Comparison of ENCODE assay signal across 7 cellular contexts in genomic region chr10:97422921-97423420, GRCh38. TPM values are rescaled to one million over a fixed set of nuclear protein-coding genes. Genes with fewer than 3 reads are reported as not detected.
A peak's percentile ranks its signal among the peaks of the same experiment; 100 is the strongest.
DNase-seq lines count a peak whose midpoint lies in the region; ATAC-seq and TF ChIP-seq lines count a peak whose summit lies in the region.
"Had no signal": no experiment of that assay in that cellular context is flagged by ENCODE, and none has a peak within 500 bp of the region (broad histone marks: within the 10 kb centered on the region; RNA-seq: fewer than 3 reads in every experiment).

No MANE protein-coding gene starts in this region.

- TF ChIP-seq CTCF in activated B cell treated with CpG ODN at 0.5 μM for 24 hours (IDR thresholded peaks at IDR 0.05) (no peak), glutamatergic neuron (IDR thresholded peaks at IDR 0.05; ENCODE audit: partially characterized antibody, unreplicated experiment) (no peak)

- POLR2A ChIA-PET in CD8-positive, alpha-beta memory T cell (lab: Charles Lee) = no interaction called here
- POLR2A ChIA-PET in activated B cell treated with CpG ODN at 0.5 μM for 24 hours (lab: Charles Lee) = interaction anchor here (1.2 to 1.9 kb wide), 3 partner anchors 9 to 22 kb away, joined by 3 to 6 read pairs (median 4); partner anchors contain the start of gene RRP12

- no peak overlapping the region for H3K4me3 ChIP-seq in CD8-positive, alpha-beta memory T cell (ENCODE audit: low read length)

- peak overlapping the region in 7 of 8 donors; percentile 48 to 88 (median 84) for H3K27ac Mint-ChIP-seq in CD8-positive, alpha-beta memory T cell
- peak overlapping the region; percentile 72 for H3K27ac Mint-ChIP-seq in activated B cell treated with CpG ODN at 0.5 μM for 24 hours
- H3K27ac Mint-ChIP-seq in glutamatergic neuron (ENCODE audit: unreplicated experiment) = peak overlapping the region; percentile 19

- peaks cover 0 to 2% (median 0%) of the 10 kb centered on the region in 5 donors for H3K9me3 Mint-ChIP-seq in CD8-positive, alpha-beta memory T cell
- H3K9me3 Mint-ChIP-seq in activated B cell treated with CpG ODN at 0.5 μM for 24 hours (no peaks in the 10 kb centered on the region), glutamatergic neuron (ENCODE audit: unreplicated experiment) (peaks cover 11% of the 10 kb centered on the region)

- H3K4me1 ChIP-seq in CD8-positive, alpha-beta memory T cell (ENCODE audit: insufficient read depth, low read length) = peaks cover 24% of the 10 kb centered on the region

- H3K4me3 Mint-ChIP-seq in CD8-positive, alpha-beta memory T cell = peak overlapping the region in 5 of 7 donors; percentile 15 to 76 (median 48)
- H3K4me3 Mint-ChIP-seq in activated B cell treated with CpG ODN at 0.5 μM for 24 hours (peak overlapping the region; percentile 8), glutamatergic neuron (ENCODE audit: unreplicated experiment) (no peak overlapping the region)

- H3K27me3 ChIP-seq in CD8-positive, alpha-beta memory T cell (ENCODE audit: insufficient read depth, low read length, poor library complexity, severe bottlenecking) = no peaks in the 10 kb centered on the region

- peak overlapping the region; percentile 18 for H3K27ac ChIP-seq in CD8-positive, alpha-beta memory T cell (ENCODE audit: low read depth, low read length)

- intact Hi-C loops in activated B cell treated with CpG ODN at 0.5 μM for 24 hours (cut with micrococcal nuclease) = loop anchor here (10.0 kb wide), 1 partner anchor 718 kb away; no protein-coding TSS in a partner anchor

- no peak for DNase-seq in CD8-positive, alpha-beta memory T cell
- DNase-seq in activated B cell treated with CpG ODN at 0.5 μM for 24 hours (no peak), glutamatergic neuron (no peak), LoVo (ENCODE audit: low spot score) (no peak)
- DNase-seq: NCI-H1417 treated with DMSO at 0.1 percent for 48 hours had no signal

- ATAC-seq in activated B cell treated with CpG ODN at 0.5 μM for 24 hours (ENCODE audit: low read depth) = no peak
- ATAC-seq in GM18517 (IDR thresholded peaks at IDR 0.05; ENCODE audit: unreplicated experiment) = no peak
- ATAC-seq in HG03039 (IDR thresholded peaks at IDR 0.05; ENCODE audit: unreplicated experiment) = no peak

- H3K4me1 Mint-ChIP-seq in CD8-positive, alpha-beta memory T cell = peaks cover 33 to 51% (median 42%) of the 10 kb centered on the region in 3 donors
- H3K4me1 Mint-ChIP-seq in activated B cell treated with CpG ODN at 0.5 μM for 24 hours (peaks cover 48% of the 10 kb centered on the region), glutamatergic neuron (ENCODE audit: low read depth, unreplicated experiment) (peaks cover 13% of the 10 kb centered on the region)

- peaks cover 0 to 3% of the 10 kb centered on the region in 2 donors for H3K27me3 Mint-ChIP-seq in CD8-positive, alpha-beta memory T cell
- no peaks in the 10 kb centered on the region for H3K27me3 Mint-ChIP-seq in activated B cell treated with CpG ODN at 0.5 μM for 24 hours
- H3K27me3 Mint-ChIP-seq in glutamatergic neuron (ENCODE audit: unreplicated experiment) = peaks cover 7% of the 10 kb centered on the region

- H3K9me3 ChIP-seq in CD8-positive, alpha-beta memory T cell (ENCODE audit: low read length) = no peaks in the 10 kb centered on the region

- CTCF ChIA-PET in CD8-positive, alpha-beta memory T cell (lab: Charles Lee) = interaction anchor here (0.7 to 2.3 kb wide), 5 partner anchors 8 to 183 kb away, joined by 3 to 13 read pairs (median 5); no protein-coding TSS in a partner anchor
- CTCF ChIA-PET in activated B cell treated with CpG ODN at 0.5 μM for 24 hours (lab: Charles Lee) = no interaction called here

- H3K36me3 Mint-ChIP-seq in CD8-positive, alpha-beta memory T cell = peaks cover 0 to 16% (median 2%) of the 10 kb centered on the region in 3 donors
- H3K36me3 Mint-ChIP-seq in activated B cell treated with CpG ODN at 0.5 μM for 24 hours (ENCODE audit: low read depth) (peaks cover 6% of the 10 kb centered on the region), glutamatergic neuron (ENCODE audit: unreplicated experiment) (no peaks in the 10 kb centered on the region)

- no peaks in the 10 kb centered on the region for H3K36me3 ChIP-seq in CD8-positive, alpha-beta memory T cell (ENCODE audit: insufficient read depth, low read length)

RNA-seq across cellular contexts. Expression of gene PGAM1, which starts 3.0 kb away (rescaled TPM):
- 1,000 to 10,000 TPM; 1,086 to 1,097 TPM for total RNA-seq in CD8-positive, alpha-beta memory T cell
- 309 TPM for polyA plus RNA-seq in CD8-positive, alpha-beta memory T cell
- 162 and 166 TPM in 2 replicates for total RNA-seq in activated B cell treated with CpG ODN at 0.5 μM for 24 hours
- total RNA-seq in glutamatergic neuron (ENCODE audit: unreplicated experiment) = 374 TPM

RNA-seq across cellular contexts. Expression of gene RRP12, which starts 21.8 kb away (rescaled TPM):
- total RNA-seq in CD8-positive, alpha-beta memory T cell = 100 to 1,000 TPM; 102 to 111 TPM
- polyA plus RNA-seq in CD8-positive, alpha-beta memory T cell = 11.6 TPM
- total RNA-seq in activated B cell treated with CpG ODN at 0.5 μM for 24 hours (61.8 and 62.6 TPM in 2 replicates), glutamatergic neuron (ENCODE audit: unreplicated experiment) (26.8 TPM)

RNA-seq across cellular contexts. Expression of gene EXOSC1, which starts 22.8 kb away (rescaled TPM):
- 10 to 100 TPM; 61.0 to 64.8 TPM for total RNA-seq in CD8-positive, alpha-beta memory T cell
- 83.0 TPM for polyA plus RNA-seq in CD8-positive, alpha-beta memory T cell
- total RNA-seq in activated B cell treated with CpG ODN at 0.5 μM for 24 hours (47.4 and 53.8 TPM in 2 replicates), glutamatergic neuron (ENCODE audit: unreplicated experiment) (27.1 TPM)

RNA-seq across cellular contexts. Expression of gene ZDHHC16, which starts 23.0 kb away (rescaled TPM):
- total RNA-seq in CD8-positive, alpha-beta memory T cell = 10 to 100 TPM; 56.2 to 57.6 TPM
- 26.4 TPM for polyA plus RNA-seq in CD8-positive, alpha-beta memory T cell
- total RNA-seq in activated B cell treated with CpG ODN at 0.5 μM for 24 hours = 39.0 and 40.6 TPM in 2 replicates
- total RNA-seq in glutamatergic neuron (ENCODE audit: unreplicated experiment) = 61.5 TPM

Comparison
In these comparisons a context has a peak if more than half of its experiments do, and no peak if none do; other contexts are left out.
1. H3K27ac Mint-ChIP-seq: peak in every context shown above with its lines; median percentile 84 in CD8-positive, alpha-beta memory T cell; 72 in activated B cell treated with CpG ODN at 0.5 μM for 24 hours; 19 in glutamatergic neuron.